In genomic region chr5:139341187-139341688, GRCh38 we compare ENCODE assay signal across 1 cellular context.
TF ChIP-seq lines count a peak whose summit lies in the region.

No MANE protein-coding gene starts in this region.

TF ChIP-seq in IMR-90, 13 proteins besides CTCF, POLR2A, EP300 and RAD21 (continued from another document):
- TF ChIP-seq ELK1 (IDR thresholded peaks at IDR 0.05; ENCODE audit: borderline replicate concordance, low read depth, low read length) = no peak
- no peak for TF ChIP-seq SMC3 (IDR thresholded peaks at IDR 0.05; ENCODE audit: low read depth, low read length)
- TF ChIP-seq, protein P1, sequence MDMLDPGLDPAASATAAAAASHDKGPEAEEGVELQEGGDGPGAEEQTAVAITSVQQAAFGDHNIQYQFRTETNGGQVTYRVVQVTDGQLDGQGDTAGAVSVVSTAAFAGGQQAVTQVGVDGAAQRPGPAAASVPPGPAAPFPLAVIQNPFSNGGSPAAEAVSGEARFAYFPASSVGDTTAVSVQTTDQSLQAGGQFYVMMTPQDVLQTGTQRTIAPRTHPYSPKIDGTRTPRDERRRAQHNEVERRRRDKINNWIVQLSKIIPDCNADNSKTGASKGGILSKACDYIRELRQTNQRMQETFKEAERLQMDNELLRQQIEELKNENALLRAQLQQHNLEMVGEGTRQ (IDR thresholded peaks at IDR 0.05; ENCODE audit: low read depth, low read length) = no peak
